In genomic region chr19:43662487-43662886, GRCh38 we compare ENCODE assay signal across 10 cellular contexts. TPM values are rescaled to one million over a fixed set of nuclear protein-coding genes. Genes with fewer than 3 reads are reported as not detected.
DNase-seq lines count a peak whose midpoint lies in the region; ATAC-seq and TF ChIP-seq lines count a peak whose summit lies in the region.
"Had no signal": no experiment of that assay in that cellular context is flagged by ENCODE, and none has a peak within 500 bp of the region (broad histone marks: within the 10 kb centered on the region; RNA-seq: fewer than 3 reads in every experiment).

No MANE protein-coding gene starts in this region.

- DNase-seq in NCI-H69 (lab: John Stamatoyannopoulos, UW) (peak; percentile 45), fibroblast of villous mesenchyme (ENCODE audit: low read depth) (no peak), NCI-H1105 treated with DMSO at 0.1 percent for 48 hours (lab: John Stamatoyannopoulos, UW) (no peak)
- DNase-seq in activated CD4-positive, alpha-beta T cell treated with anti-CD3 and anti-CD28 coated beads, Interleukin-2, amount 10 ng/mL, durations not matched to agents 24 days and 14 days, result no peak
- DNase-seq: NCI-H2107, upper lobe of left lung had no signal

- TF ChIP-seq CTCF in C4-2B (conservative IDR thresholded peaks at IDR 0.05) (peak; percentile 28), fibroblast of villous mesenchyme (IDR thresholded peaks at IDR 0.05; ENCODE audit: insufficient read depth, low read depth, low read length) (peak; percentile 50)

- H3K27ac Mint-ChIP-seq in activated CD4-positive, alpha-beta T cell treated with anti-CD3 and anti-CD28 coated beads, Interleukin-2, amount 10 ng/mL, durations not matched to agents 24 days and 14 days, result no peak overlapping the region

- no peak overlapping the region for H3K4me3 Mint-ChIP-seq in activated CD4-positive, alpha-beta T cell treated with anti-CD3 and anti-CD28 coated beads, Interleukin-2, amount 10 ng/mL, durations not matched to agents 24 days and 14 days

- H3K27ac ChIP-seq in C4-2B, result no peak overlapping the region
- H3K27ac ChIP-seq: esophagus muscularis mucosa had no signal

- no peak overlapping the region for H3K4me3 ChIP-seq in fibroblast of villous mesenchyme (ENCODE audit: low read depth, low read length)
- H3K4me3 ChIP-seq: esophagus muscularis mucosa, upper lobe of left lung had no signal

- no peaks in the 10 kb centered on the region for H3K27me3 Mint-ChIP-seq in activated CD4-positive, alpha-beta T cell treated with anti-CD3 and anti-CD28 coated beads, Interleukin-2, amount 10 ng/mL, durations not matched to agents 24 days and 14 days

- peaks cover 62% of the 10 kb centered on the region for H3K36me3 Mint-ChIP-seq in activated CD4-positive, alpha-beta T cell treated with anti-CD3 and anti-CD28 coated beads, Interleukin-2, amount 10 ng/mL, durations not matched to agents 24 days and 14 days (ENCODE audit: low read depth)

- H3K9me3 Mint-ChIP-seq in activated CD4-positive, alpha-beta T cell treated with anti-CD3 and anti-CD28 coated beads, Interleukin-2, amount 10 ng/mL, durations not matched to agents 24 days and 14 days, result peaks cover 6% of the 10 kb centered on the region

- no peak for ATAC-seq in HG02588 (IDR thresholded peaks at IDR 0.05; ENCODE audit: unreplicated experiment)
- ATAC-seq: sciatic nerve had no signal

- intact Hi-C loops in activated CD4-positive, alpha-beta T cell treated with anti-CD3 and anti-CD28 coated beads, Interleukin-2, amount 10 ng/mL, durations not matched to agents 24 days and 14 days (cut with micrococcal nuclease), result no loop called here

- peaks cover 24% of the 10 kb centered on the region for H3K4me1 Mint-ChIP-seq in activated CD4-positive, alpha-beta T cell treated with anti-CD3 and anti-CD28 coated beads, Interleukin-2, amount 10 ng/mL, durations not matched to agents 24 days and 14 days

RNA-seq across cellular contexts. Expression of gene PLAUR, which starts 7.5 kb away (rescaled TPM):
- 56.6 and 76.3 TPM in 2 replicates for total RNA-seq in fibroblast of villous mesenchyme
- total RNA-seq in activated CD4-positive, alpha-beta T cell treated with anti-CD3 and anti-CD28 coated beads, Interleukin-2, amount 10 ng/mL, durations not matched to agents 24 days and 14 days, result 13.8 and 14.9 TPM in 2 replicates

RNA-seq across cellular contexts. Expression of gene CADM4, which starts 22.8 kb away (rescaled TPM):
- total RNA-seq in fibroblast of villous mesenchyme, result 7.7 and 22.0 TPM in 2 replicates
- 0.28 and 0.44 TPM in 2 replicates for total RNA-seq in activated CD4-positive, alpha-beta T cell treated with anti-CD3 and anti-CD28 coated beads, Interleukin-2, amount 10 ng/mL, durations not matched to agents 24 days and 14 days

RNA-seq across cellular contexts. Expression of gene ZNF428, which starts 43.1 kb away (rescaled TPM):
- total RNA-seq in fibroblast of villous mesenchyme, result 25.0 and 31.9 TPM in 2 replicates
- 18.1 and 19.4 TPM in 2 replicates for total RNA-seq in activated CD4-positive, alpha-beta T cell treated with anti-CD3 and anti-CD28 coated beads, Interleukin-2, amount 10 ng/mL, durations not matched to agents 24 days and 14 days

RNA-seq across cellular contexts. Expression of gene SRRM5, which starts 50.6 kb away (rescaled TPM):
- total RNA-seq in fibroblast of villous mesenchyme, result under 0.01 TPM in 2 replicates
- total RNA-seq in activated CD4-positive, alpha-beta T cell treated with anti-CD3 and anti-CD28 coated beads, Interleukin-2, amount 10 ng/mL, durations not matched to agents 24 days and 14 days, result 0.19 and 0.37 TPM in 2 replicates

RNA-seq across cellular contexts. Expression of gene IRGC, which starts 53.4 kb away (rescaled TPM):
- total RNA-seq in fibroblast of villous mesenchyme, result not detected in 2 replicates
- total RNA-seq in activated CD4-positive, alpha-beta T cell treated with anti-CD3 and anti-CD28 coated beads, Interleukin-2, amount 10 ng/mL, durations not matched to agents 24 days and 14 days, result not detected in 2 replicates
- total RNA-seq: esophagus muscularis mucosa, sciatic nerve, upper lobe of left lung had no signal
